13 cellular contexts compared by ENCODE assay signal in genomic region chr2:212811946-212812345, GRCh38.
"Had no signal": no experiment of that assay in that cellular context is flagged by ENCODE, and none has a peak within 500 bp of the region (broad histone marks: within the 10 kb centered on the region; RNA-seq: fewer than 3 reads in every experiment).

No MANE protein-coding gene starts in this region.

- H2AFZ ChIP-seq: hepatocyte had no signal

- H3K27ac ChIP-seq: hepatocyte, ovary, tibial nerve, uterus had no signal

- H3K4me2 ChIP-seq: hepatocyte had no signal

- H3K36me3 ChIP-seq: ovary, tibial nerve, uterus had no signal

- H3K9me3 ChIP-seq: ovary, tibial nerve, uterus had no signal

- H3K4me3 ChIP-seq: hepatocyte, ovary, tibial nerve, uterus had no signal

- H3K27me3 ChIP-seq: hepatocyte, ovary, tibial nerve, uterus had no signal

- H3K79me2 ChIP-seq: hepatocyte had no signal

- DNase-seq: activated CD4-positive, alpha-beta T cell treated with anti-CD3 and anti-CD28 coated beads, Interleukin-2, amount 10 ng/mL, durations not matched to agents 7 days and 5 days; activated naive CD4-positive, alpha-beta T cell treated with Interleukin-2 at 50 U/mL for 16 hours; activated naive CD8-positive, alpha-beta T cell treated with anti-CD3 and anti-CD28 coated beads, Interleukin-2, amount 50 U/mL, for 24 hours; aorta; dermis blood vessel endothelial cell; erythroblast; kidney glomerular epithelial cell; ovary; stimulated activated CD4-positive, alpha-beta T cell treated with anti-CD3 and anti-CD28 coated beads, Interleukin-2, amount 100 ng/mL, for 48 hours; uterus had no signal

- ATAC-seq: stimulated activated memory B cell treated with anti-CD40 and anti-IgM and Interleukin-4, amounts not matched to agents 10 μg/mL and 1 μg/mL and 100 μg/mL, for 72 hours had no signal

- H3K4me1 ChIP-seq: tibial nerve, uterus had no signal
